ENCODE assay signal across 8 cellular contexts in the genomic region with DNA sequence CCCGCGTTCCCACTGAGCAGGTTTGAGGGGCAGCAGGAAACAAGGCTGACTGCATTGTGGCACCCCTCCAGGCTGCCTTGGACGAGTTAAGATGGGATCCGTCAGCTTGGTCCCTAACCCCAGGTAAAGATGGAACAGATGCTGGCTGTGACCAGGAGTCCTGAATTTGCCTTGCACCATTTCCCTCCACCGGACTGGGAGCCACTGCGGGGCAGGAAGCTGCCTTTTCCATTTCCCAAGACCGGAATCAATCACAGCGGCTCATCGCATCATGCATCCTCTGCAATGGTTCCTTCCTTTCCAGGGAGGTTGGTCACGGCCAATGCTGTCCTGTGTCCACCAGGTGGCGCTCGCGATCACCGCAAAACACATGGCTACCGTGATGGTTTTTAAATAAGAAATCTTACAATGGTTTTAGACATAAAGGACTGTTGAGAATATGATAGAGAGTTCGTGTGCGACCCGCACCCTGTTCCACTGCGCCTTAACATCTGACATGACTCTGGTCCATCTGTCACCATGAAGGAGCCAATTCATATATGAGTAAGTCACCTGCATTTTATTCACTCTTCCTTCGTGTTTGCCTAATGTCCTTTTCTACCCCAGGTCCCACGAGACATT. TPM values are rescaled to one million over a fixed set of nuclear protein-coding genes. Genes with fewer than 3 reads are reported as not detected.
A peak's percentile ranks its signal among the peaks of the same experiment; 100 is the strongest.
DNase-seq lines count a peak whose midpoint lies in the region; ATAC-seq and TF ChIP-seq lines count a peak whose summit lies in the region.

No MANE protein-coding gene starts in this region.

- DNase-seq in COLO668 (lab: John Stamatoyannopoulos, UW; ENCODE audit: unreplicated experiment) (peak; percentile 80), NOMO-1 treated with dmso at 0.1 percent for 144 hours (lab: John Stamatoyannopoulos, UW; ENCODE audit: unreplicated experiment) (peak; percentile 31), endodermal cell (peak; percentile 94), mesendoderm (peak; percentile 89), GM19240 (ENCODE audit: insufficient read length, low spot score) (no peak)
- peak; percentile 92 for DNase-seq in activated CD8-positive, alpha-beta memory T cell treated with anti-CD3 and anti-CD28 coated beads, Interleukin-2, amount 10 ng/mL, durations not matched to agents 7 days and 5 days
- peak; percentile 63 to 72 for DNase-seq in stimulated activated CD8-positive, alpha-beta memory T cell treated with anti-CD3 and anti-CD28 coated beads, Interleukin-15, amount 100 ng/mL, for 48 hours (ENCODE audit: low read depth in 2 of 2)

- peak overlapping the region; percentile 12 for H3K4me2 ChIP-seq in mesendoderm (ENCODE audit: low read length)

- no peaks in the 10 kb centered on the region for H3K36me3 ChIP-seq in HUES64 (ENCODE audit: insufficient read depth, low read length)
- H3K36me3 ChIP-seq in endodermal cell (ENCODE audit: control insufficient read depth, insufficient read depth, low read length): no peaks in the 10 kb centered on the region
- H3K36me3 ChIP-seq in mesendoderm (ENCODE audit: control insufficient read depth, insufficient read depth, low read length): no peaks in the 10 kb centered on the region

- CTCF ChIA-PET in activated CD8-positive, alpha-beta memory T cell treated with anti-CD3 and anti-CD28 coated beads, Interleukin-2, amount 10 ng/mL, durations not matched to agents 7 days and 5 days (lab: Charles Lee): interaction anchor here (0.6 to 12.4 kb wide), 23 partner anchors 10 to 227 kb away, joined by 3 to 127 read pairs (median 4); no protein-coding TSS in a partner anchor

- no peak overlapping the region for H4K5ac ChIP-seq in mesendoderm (ENCODE audit: low read length)

- no peak overlapping the region for H3K4ac ChIP-seq in mesendoderm (ENCODE audit: low read depth, low read length)

- H3K27ac ChIP-seq in HUES64 (ENCODE audit: low read depth, low read length) (no peak overlapping the region), endodermal cell (ENCODE audit: low read depth, low read length) (no peak overlapping the region), mesendoderm (ENCODE audit: low read depth, low read length) (no peak overlapping the region)

- H3K4me3 ChIP-seq in HUES64 (ENCODE audit: low read length) (peak overlapping the region; percentile 31; the same call in 1 of the 2 replicates), endodermal cell (ENCODE audit: low read length) (no peak overlapping the region), mesendoderm (ENCODE audit: low read length) (no peak overlapping the region)

- peak overlapping the region; percentile 87 for H3K27ac Mint-ChIP-seq in activated CD8-positive, alpha-beta memory T cell treated with anti-CD3 and anti-CD28 coated beads, Interleukin-2, amount 10 ng/mL, durations not matched to agents 7 days and 5 days
- H3K27ac Mint-ChIP-seq in endodermal cell: no peak overlapping the region

- TF ChIP-seq CTCF in endodermal cell (conservative IDR thresholded peaks at IDR 0.05): peak; percentile 98

- H3K27me3 Mint-ChIP-seq in activated CD8-positive, alpha-beta memory T cell treated with anti-CD3 and anti-CD28 coated beads, Interleukin-2, amount 10 ng/mL, durations not matched to agents 7 days and 5 days: no peaks in the 10 kb centered on the region
- peaks cover 20% of the 10 kb centered on the region for H3K27me3 Mint-ChIP-seq in endodermal cell (ENCODE audit: insufficient read depth)

- no peaks in the 10 kb centered on the region for H3K9me3 Mint-ChIP-seq in activated CD8-positive, alpha-beta memory T cell treated with anti-CD3 and anti-CD28 coated beads, Interleukin-2, amount 10 ng/mL, durations not matched to agents 7 days and 5 days (ENCODE audit: low read depth)
- no peaks in the 10 kb centered on the region for H3K9me3 Mint-ChIP-seq in endodermal cell

- peak; percentile 16 for ATAC-seq in activated CD8-positive, alpha-beta memory T cell treated with anti-CD3 and anti-CD28 coated beads, Interleukin-2, amount 10 ng/mL, durations not matched to agents 7 days and 5 days

- H2BK15ac ChIP-seq in mesendoderm (replicated peaks; ENCODE audit: low read depth): no peak overlapping the region

- peaks cover 86% of the 10 kb centered on the region for H3K4me1 Mint-ChIP-seq in activated CD8-positive, alpha-beta memory T cell treated with anti-CD3 and anti-CD28 coated beads, Interleukin-2, amount 10 ng/mL, durations not matched to agents 7 days and 5 days
- H3K4me1 Mint-ChIP-seq in endodermal cell: peaks cover 9% of the 10 kb centered on the region

- no peak overlapping the region for H2BK5ac ChIP-seq in mesendoderm (ENCODE audit: low read length)

- no peak overlapping the region for H2AK5ac ChIP-seq in mesendoderm (ENCODE audit: low read length)

- H3K9me3 ChIP-seq in HUES64 (ENCODE audit: insufficient read depth, low read depth, low read length) (no peaks in the 10 kb centered on the region), endodermal cell (ENCODE audit: control insufficient read depth, low read length) (no peaks in the 10 kb centered on the region)

- H2BK120ac ChIP-seq in mesendoderm (ENCODE audit: low read depth, low read length): no peak overlapping the region

- H3K4me3 Mint-ChIP-seq in activated CD8-positive, alpha-beta memory T cell treated with anti-CD3 and anti-CD28 coated beads, Interleukin-2, amount 10 ng/mL, durations not matched to agents 7 days and 5 days: peak overlapping the region; percentile 39
- H3K4me3 Mint-ChIP-seq in endodermal cell: no peak overlapping the region

- H3K79me1 ChIP-seq in mesendoderm (ENCODE audit: low read length): no peaks in the 10 kb centered on the region

- no peaks in the 10 kb centered on the region for H3K27me3 ChIP-seq in HUES64 (ENCODE audit: insufficient read depth, low read length)
- no peaks in the 10 kb centered on the region for H3K27me3 ChIP-seq in endodermal cell (ENCODE audit: control insufficient read depth, insufficient read depth, low read length, poor library complexity, severe bottlenecking)
- H3K27me3 ChIP-seq in mesendoderm (ENCODE audit: insufficient read depth, low read length, poor library complexity): no peaks in the 10 kb centered on the region

- no peaks in the 10 kb centered on the region for H3K79me2 ChIP-seq in mesendoderm (ENCODE audit: control insufficient read depth, insufficient read depth, low read length)

- H3K18ac ChIP-seq in mesendoderm (ENCODE audit: low read length): no peak overlapping the region

- H3K9ac ChIP-seq in HUES64 (ENCODE audit: low read depth, low read length) (no peak overlapping the region), endodermal cell (ENCODE audit: extremely low read depth, low read length, poor library complexity, severe bottlenecking) (no peak overlapping the region), mesendoderm (ENCODE audit: low read length) (peak overlapping the region; percentile 20)

- peak overlapping the region; percentile 73 for H3K56ac ChIP-seq in mesendoderm (ENCODE audit: low read length)

- 19% methylated on average over 21 of the region's 21 CpGs for WGBS in HUES64
- WGBS in endodermal cell (ENCODE audit: insufficient coverage in 1 of 2, insufficient read length in 1 of 2), 2 experiments: 22 to 41% methylated on average over 14 to 21 of the region's 21 CpGs
- no CpG with 5 or more reads among the region's 21 CpGs for WGBS in mesendoderm (ENCODE audit: extremely low coverage, insufficient coverage, low lambda C conversion rate)

- H3K4me1 ChIP-seq in HUES64 (ENCODE audit: insufficient read depth, low read length) (peaks cover 21% of the 10 kb centered on the region), endodermal cell (ENCODE audit: control insufficient read depth, insufficient read depth, low read length) (peaks cover 3% of the 10 kb centered on the region), mesendoderm (ENCODE audit: control insufficient read depth, low read depth, low read length) (no peaks in the 10 kb centered on the region)

- H4K8ac ChIP-seq in mesendoderm (ENCODE audit: low read depth, low read length): no peak overlapping the region

- H3K36me3 Mint-ChIP-seq in activated CD8-positive, alpha-beta memory T cell treated with anti-CD3 and anti-CD28 coated beads, Interleukin-2, amount 10 ng/mL, durations not matched to agents 7 days and 5 days: peaks cover 40% of the 10 kb centered on the region
- H3K36me3 Mint-ChIP-seq in endodermal cell (ENCODE audit: low read depth): no peaks in the 10 kb centered on the region

- H3K23ac ChIP-seq in mesendoderm (ENCODE audit: low read length): no peak overlapping the region

RNA-seq across cellular contexts. Expression of a gene that starts 6.8 kb away (rescaled TPM):
- 10.2 TPM for polyA plus RNA-seq in HUES64 (2013, experiment 1 of 2)
- 10.7 TPM for polyA plus RNA-seq in HUES64 (2013, experiment 2 of 2)
- total RNA-seq in activated CD8-positive, alpha-beta memory T cell treated with anti-CD3 and anti-CD28 coated beads, Interleukin-2, amount 10 ng/mL, durations not matched to agents 7 days and 5 days: 10 to 100 TPM; 37.9 to 73.9 TPM
- 10 to 100 TPM; 30.3 to 34.9 TPM for total RNA-seq in endodermal cell
- polyA plus RNA-seq in endodermal cell (2013, experiment 1 of 2): 16.1 TPM
- polyA plus RNA-seq in endodermal cell (2013, experiment 2 of 2): 12.1 TPM
- 5.7 TPM for polyA plus RNA-seq in mesendoderm (2013, experiment 1 of 2)
- 6.3 TPM for polyA plus RNA-seq in mesendoderm (2013, experiment 2 of 2)
